ENCODE assay signal across 11 cellular contexts in genomic region chr1:180563013-180563827, GRCh38. TPM values are rescaled to one million over a fixed set of nuclear protein-coding genes. Genes with fewer than 3 reads are reported as not detected.
DNase-seq lines count a peak whose midpoint lies in the region; TF ChIP-seq lines count a peak whose summit lies in the region.
"Had no signal": no experiment of that assay in that cellular context is flagged by ENCODE, and none has a peak within 500 bp of the region (broad histone marks: within the 10 kb centered on the region; RNA-seq: fewer than 3 reads in every experiment).

No MANE protein-coding gene starts in this region.

- CTCF ChIA-PET in AG04450 (lab: Charles Lee): interaction anchor here (1.0 kb wide), 1 partner anchor 80 kb away, joined by 3 read pairs; no protein-coding TSS in a partner anchor

- no peaks in the 10 kb centered on the region for H3K79me2 ChIP-seq in Karpas-422 (ENCODE audit: low read length)

- H3K9me3 ChIP-seq in AG04450 (ENCODE audit: control insufficient read depth, insufficient read depth, low read length): no peaks in the 10 kb centered on the region
- no peaks in the 10 kb centered on the region for H3K9me3 ChIP-seq in Karpas-422 (ENCODE audit: low read length)

- H3K36me3 ChIP-seq in Karpas-422 (ENCODE audit: insufficient read depth, low read length): no peaks in the 10 kb centered on the region

- H3K27me3 ChIP-seq in AG04450 (ENCODE audit: control insufficient read depth, insufficient read depth, low read length): no peaks in the 10 kb centered on the region
- H3K27me3 ChIP-seq in Karpas-422 (ENCODE audit: low read length): no peaks in the 10 kb centered on the region; the same call in 1 of the 2 replicates

- DNase-seq in AG04450 (ENCODE audit: low read depth, low spot score): peak; percentile 38
- peak; percentile 53 for DNase-seq in NCI-H460 (ENCODE audit: extremely low read depth, low read depth)
- peak; percentile 64 for DNase-seq in dedifferentiated amniotic fluid mesenchymal stem cell (ENCODE audit: extremely low spot score)
- DNase-seq in kidney tubule cell (ENCODE audit: low spot score): peak; percentile 60
- no peak for DNase-seq in stimulated activated naive CD4-positive, alpha-beta T cell treated with Interleukin-2 at 50 U/mL for 16 hours (lab: John Stamatoyannopoulos, UW)
- DNase-seq in NOMO-1 treated with DMSO at 0.1 percent for 48 hours (lab: John Stamatoyannopoulos, UW; ENCODE audit: unreplicated experiment): no peak
- DNase-seq in SKM-1 (lab: John Stamatoyannopoulos, UW; ENCODE audit: unreplicated experiment): no peak
- DNase-seq in Karpas-422: no peak
- DNase-seq: NCI-H2081; stimulated activated CD8-positive, alpha-beta memory T cell treated with anti-CD3 and anti-CD28 coated beads, Interleukin-4, amount 100 ng/mL, for 48 hours had no signal

- no peaks in the 10 kb centered on the region for H3K4me1 ChIP-seq in Karpas-422 (ENCODE audit: low read length)

- H3K4me3 ChIP-seq in AG04450 (ENCODE audit: low read depth, low read length) (no peak overlapping the region), Karpas-422 (ENCODE audit: low read length) (no peak overlapping the region)

- no peak for TF ChIP-seq CTCF in AG04450 (IDR thresholded peaks at IDR 0.05; ENCODE audit: low read depth, low read length)

- POLR2A ChIA-PET in AG04450 (lab: Yijun Ruan, JAX): no interaction called here

- H3K9me2 ChIP-seq in Karpas-422 (replicated peaks; ENCODE audit: insufficient read depth, low read length): no peaks in the 10 kb centered on the region

- H3K27ac ChIP-seq in AG04450 (ENCODE audit: low read depth, low read length) (peak overlapping the region; percentile 52), Karpas-422 (ENCODE audit: low read length) (no peak overlapping the region)

- no peak overlapping the region for H3K9ac ChIP-seq in Karpas-422 (ENCODE audit: low read length)

- no peak overlapping the region for H2AFZ ChIP-seq in Karpas-422 (ENCODE audit: low read length)

- H3K4me2 ChIP-seq in Karpas-422 (ENCODE audit: low read depth, low read length, poor library complexity, severe bottlenecking): no peak overlapping the region

- H4K20me1 ChIP-seq in Karpas-422 (ENCODE audit: insufficient read depth, low read depth, low read length): no peaks in the 10 kb centered on the region

RNA-seq across cellular contexts. Expression of gene OVAAL, which starts 4.5 kb away (rescaled TPM):
- not detected in 2 replicates for polyA plus RNA-seq in AG04450 (2011; rRNA removed)
- not detected in 2 replicates for polyA minus RNA-seq in AG04450 (2011; rRNA and poly(A)+ RNA removed)
- total RNA-seq in NCI-H460 (2014; rRNA removed; shearing (Covaris generic)): not detected in 2 replicates
- polyA plus RNA-seq in NCI-H460 (2014; cell fraction: nucleus; rRNA removed): not detected in 2 replicates
- 3.6 and 4.2 TPM in 2 replicates for total RNA-seq in Karpas-422 (2014; rRNA removed; shearing (Covaris generic); ENCODE audit: low replicate concordance)
- total RNA-seq: kidney epithelial cell had no signal

Comparison
In these comparisons a context has a peak if more than half of its experiments do, and no peak if none do; other contexts are left out.
1. DNase-seq: peak in AG04450 (single experiment), NCI-H460 (single experiment), dedifferentiated amniotic fluid mesenchymal stem cell (single experiment) and kidney tubule cell (single experiment); none in stimulated activated naive CD4-positive, alpha-beta T cell treated with Interleukin-2 at 50 U/mL for 16 hours (single experiment), NOMO-1 treated with DMSO at 0.1 percent for 48 hours (single experiment), SKM-1 (single experiment) and Karpas-422 (single experiment).